19 cellular contexts compared by ENCODE assay signal in the genomic region with DNA sequence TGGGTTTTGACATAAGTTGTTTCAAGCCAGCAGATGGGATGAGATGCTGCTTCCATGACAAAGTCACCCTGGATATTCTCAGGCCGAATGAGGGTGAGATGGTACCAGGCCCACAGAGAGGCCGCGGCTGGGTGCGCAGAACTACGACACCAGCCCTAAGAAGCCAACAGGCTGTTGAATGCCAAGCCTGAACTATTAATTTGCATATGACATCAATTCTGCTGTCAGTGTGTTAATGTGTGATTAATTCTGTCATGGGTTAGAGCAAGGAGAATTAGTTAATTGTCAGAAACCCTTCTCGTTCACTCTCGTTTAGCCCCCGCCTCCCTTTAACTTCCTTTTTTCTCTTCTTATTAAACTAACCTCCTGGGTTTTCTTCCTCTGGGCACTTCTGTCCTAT.
"Had no signal": no experiment of that assay in that cellular context is flagged by ENCODE, and none has a peak within 500 bp of the region (broad histone marks: within the 10 kb centered on the region; RNA-seq: fewer than 3 reads in every experiment).

No MANE protein-coding gene starts in this region.

- H3K9me3 Mint-ChIP-seq: activated naive CD4-positive, alpha-beta T cell treated with anti-CD3 and anti-CD28 coated beads for 36 hours; activated T-cell treated with anti-CD3 and anti-CD28 coated beads, Interleukin-2, amount 50 U/mL, for 4 hours; brain; nephron progenitor cell had no signal

- H3K36me3 ChIP-seq: left lung, tibial artery had no signal

- ATAC-seq: activated T-cell treated with anti-CD3 and anti-CD28 coated beads, Interleukin-2, amount 50 U/mL, for 4 hours; foreskin keratinocyte; left lung had no signal

- H3K4me3 Mint-ChIP-seq: activated naive CD4-positive, alpha-beta T cell treated with anti-CD3 and anti-CD28 coated beads for 36 hours; activated T-cell treated with anti-CD3 and anti-CD28 coated beads, Interleukin-2, amount 50 U/mL, for 4 hours; brain; nephron progenitor cell had no signal

- DNase-seq: activated CD4-positive, alpha-beta T cell treated with anti-CD3 and anti-CD28 coated beads, Interleukin-2, amount 50 U/mL, for 1 hour; activated CD4-positive, CD25-positive, alpha-beta regulatory T cell treated with anti-CD3 and anti-CD28 coated beads, Interleukin-2, amount 50 U/mL, for 72 hours; activated CD8-positive, alpha-beta memory T cell treated with anti-CD3 and anti-CD28 coated beads, Interleukin-2, amount 50 U/mL, for 4 hours; activated naive CD4-positive, alpha-beta T cell treated with anti-CD3 and anti-CD28 coated beads for 36 hours; activated T-cell treated with anti-CD3 and anti-CD28 coated beads, Interleukin-2, amount 50 U/mL, for 4 hours; kidney; left lung; midbrain; nephron progenitor cell; stimulated activated CD4-positive, alpha-beta T cell treated with anti-CD3 and anti-CD28 coated beads, Interleukin-12 subunit alpha, Interleukin-12 subunit beta, amount 100 ng/mL, for 4 hours; stimulated activated CD4-positive, alpha-beta T cell treated with anti-CD3 and anti-CD28 coated beads, Interleukin-1b, Interleukin-23, amount 100 ng/mL, for 48 hours; stimulated activated CD8-positive, alpha-beta memory T cell treated with anti-CD3 and anti-CD28 coated beads, Interleukin-4, amount 100 ng/mL, for 48 hours; stimulated activated naive CD4-positive, alpha-beta T cell; tibial artery had no signal

- FAIRE-seq: kidney, urothelium cell line had no signal

- H3K27me3 ChIP-seq: left lung, tibial artery had no signal

- H3K27ac ChIP-seq: coronary artery, foreskin keratinocyte, left lung, VCaP had no signal

- H3K4me3 ChIP-seq: coronary artery, left lung, tibial artery had no signal

- H3K9me3 ChIP-seq: left lung, tibial artery had no signal

- H3K27ac Mint-ChIP-seq: activated naive CD4-positive, alpha-beta T cell treated with anti-CD3 and anti-CD28 coated beads for 36 hours had no signal
